24 cellular contexts compared by ENCODE assay signal in the genomic region with DNA sequence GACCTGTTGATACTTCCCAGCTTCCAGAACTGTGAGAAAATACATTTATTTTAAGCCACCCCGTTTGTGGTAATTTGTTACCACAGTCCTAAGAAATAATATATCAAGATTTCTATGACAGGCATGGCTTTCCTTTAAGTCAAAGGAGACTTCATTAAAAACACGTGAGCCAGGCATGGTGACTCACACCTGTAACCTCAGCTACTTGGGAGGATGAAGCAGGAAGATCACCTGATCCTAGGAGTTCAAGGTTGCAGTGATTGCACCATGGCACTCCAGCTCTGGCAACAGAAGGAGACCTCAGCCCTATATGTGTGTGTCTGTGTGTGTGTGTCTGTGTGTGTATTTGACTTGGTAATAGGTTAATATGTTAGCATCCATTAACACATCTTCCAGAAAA.
"Had no signal": no experiment of that assay in that cellular context is flagged by ENCODE, and none has a peak within 500 bp of the region (broad histone marks: within the 10 kb centered on the region; RNA-seq: fewer than 3 reads in every experiment).

No MANE protein-coding gene starts in this region.

- ATAC-seq: activated CD8-positive, alpha-beta memory T cell treated with anti-CD3 and anti-CD28 coated beads, Interleukin-2, amount 10 ng/mL, durations not matched to agents 7 days and 5 days; activated naive CD4-positive, alpha-beta T cell treated with anti-CD3 and anti-CD28 coated beads, Interleukin-2, amount 50 U/mL, for 72 hours; activated naive CD8-positive, alpha-beta T cell treated with anti-CD3 and anti-CD28 coated beads, Interleukin-2, amount 50 U/mL, for 24 hours; WTC11 had no signal

- DNase-seq: activated CD4-positive, alpha-beta T cell treated with anti-CD3 and anti-CD28 coated beads for 48 hours; activated CD4-positive, alpha-beta T cell treated with anti-CD3 and anti-CD28 coated beads, Interleukin-2, amount 50 U/mL, for 4 hours; activated CD4-positive, CD25-positive, alpha-beta regulatory T cell treated with anti-CD3 and anti-CD28 coated beads, Interleukin-2, amount 50 U/mL, for 72 hours; activated CD8-positive, alpha-beta memory T cell treated with anti-CD3 and anti-CD28 coated beads, Interleukin-2, amount 10 ng/mL, durations not matched to agents 7 days and 5 days; activated effector memory CD4-positive, alpha-beta T cell treated with Interleukin-2 at 50 U/mL for 16 hours; activated naive CD4-positive, alpha-beta T cell treated with Interleukin-2 at 50 U/mL for 16 hours; activated naive CD8-positive, alpha-beta T cell treated with anti-CD3 and anti-CD28 coated beads, Interleukin-2, amount 50 U/mL, for 24 hours; activated T-cell treated with anti-CD3 and anti-CD28 coated beads, Interleukin-2, amount 50 U/mL, for 24 hours; amygdala; brain microvascular endothelial cell; caudate nucleus; MG63; MV-4-11; NCI-H1105; NCI-H1436; NCI-H187; NCI-H2081; NCI-H510A treated with DMSO at 0.1 percent for 48 hours; NCI-H69; SHP77 treated with DMSO at 0.1 percent for 48 hours; T-helper 9 cell had no signal

- H3K4me3 ChIP-seq: MG63 had no signal

- FAIRE-seq: RCC 7860 had no signal
